Comparison of ENCODE assay signal across 1 cellular context in the genomic region with DNA sequence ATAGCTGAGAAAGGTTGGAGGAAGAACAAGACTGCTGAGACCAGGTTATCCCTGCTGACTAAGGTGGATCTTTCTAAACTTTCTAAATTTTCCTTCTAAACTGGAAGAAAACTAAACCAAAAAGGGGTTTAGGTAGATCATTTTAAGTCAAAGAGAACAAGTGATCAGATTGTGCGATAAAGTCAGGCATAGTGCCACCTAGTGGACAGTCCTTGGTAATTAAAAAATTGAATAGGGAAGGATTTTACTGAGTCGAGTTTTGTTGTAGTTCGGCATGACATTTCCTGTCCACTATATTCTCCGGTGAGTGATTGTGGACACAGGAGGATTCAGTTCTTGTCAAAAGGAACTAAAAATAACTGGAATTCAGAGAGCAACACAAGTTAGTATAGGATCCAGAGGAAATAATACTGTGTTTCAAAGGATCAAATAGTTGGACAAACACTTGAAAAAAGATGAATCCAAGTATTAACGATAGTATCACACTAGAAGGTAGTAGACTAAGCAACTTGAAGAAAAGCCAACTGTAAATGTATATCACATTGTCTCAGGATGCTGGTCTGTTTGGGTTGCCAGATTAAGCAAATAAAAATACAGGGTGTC.
TF ChIP-seq lines count a peak whose summit lies in the region.

No MANE protein-coding gene starts in this region.

TF ChIP-seq in H1, 55 proteins besides CTCF, POLR2A, EP300 and RAD21 (continued from another document):
- TF ChIP-seq, protein P1, sequence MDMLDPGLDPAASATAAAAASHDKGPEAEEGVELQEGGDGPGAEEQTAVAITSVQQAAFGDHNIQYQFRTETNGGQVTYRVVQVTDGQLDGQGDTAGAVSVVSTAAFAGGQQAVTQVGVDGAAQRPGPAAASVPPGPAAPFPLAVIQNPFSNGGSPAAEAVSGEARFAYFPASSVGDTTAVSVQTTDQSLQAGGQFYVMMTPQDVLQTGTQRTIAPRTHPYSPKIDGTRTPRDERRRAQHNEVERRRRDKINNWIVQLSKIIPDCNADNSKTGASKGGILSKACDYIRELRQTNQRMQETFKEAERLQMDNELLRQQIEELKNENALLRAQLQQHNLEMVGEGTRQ (IDR thresholded peaks at IDR 0.05; ENCODE audit: low read length): no peak
- TF ChIP-seq KDM5A (IDR thresholded peaks at IDR 0.05; ENCODE audit: low read length) (no peak), TCF12 (IDR thresholded peaks at IDR 0.05; ENCODE audit: low read depth, low read length) (no peak)
- TF ChIP-seq, protein P2, sequence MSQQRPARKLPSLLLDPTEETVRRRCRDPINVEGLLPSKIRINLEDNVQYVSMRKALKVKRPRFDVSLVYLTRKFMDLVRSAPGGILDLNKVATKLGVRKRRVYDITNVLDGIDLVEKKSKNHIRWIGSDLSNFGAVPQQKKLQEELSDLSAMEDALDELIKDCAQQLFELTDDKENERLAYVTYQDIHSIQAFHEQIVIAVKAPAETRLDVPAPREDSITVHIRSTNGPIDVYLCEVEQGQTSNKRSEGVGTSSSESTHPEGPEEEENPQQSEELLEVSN (IDR thresholded peaks at IDR 0.05): no peak
- TF ChIP-seq, protein P3, sequence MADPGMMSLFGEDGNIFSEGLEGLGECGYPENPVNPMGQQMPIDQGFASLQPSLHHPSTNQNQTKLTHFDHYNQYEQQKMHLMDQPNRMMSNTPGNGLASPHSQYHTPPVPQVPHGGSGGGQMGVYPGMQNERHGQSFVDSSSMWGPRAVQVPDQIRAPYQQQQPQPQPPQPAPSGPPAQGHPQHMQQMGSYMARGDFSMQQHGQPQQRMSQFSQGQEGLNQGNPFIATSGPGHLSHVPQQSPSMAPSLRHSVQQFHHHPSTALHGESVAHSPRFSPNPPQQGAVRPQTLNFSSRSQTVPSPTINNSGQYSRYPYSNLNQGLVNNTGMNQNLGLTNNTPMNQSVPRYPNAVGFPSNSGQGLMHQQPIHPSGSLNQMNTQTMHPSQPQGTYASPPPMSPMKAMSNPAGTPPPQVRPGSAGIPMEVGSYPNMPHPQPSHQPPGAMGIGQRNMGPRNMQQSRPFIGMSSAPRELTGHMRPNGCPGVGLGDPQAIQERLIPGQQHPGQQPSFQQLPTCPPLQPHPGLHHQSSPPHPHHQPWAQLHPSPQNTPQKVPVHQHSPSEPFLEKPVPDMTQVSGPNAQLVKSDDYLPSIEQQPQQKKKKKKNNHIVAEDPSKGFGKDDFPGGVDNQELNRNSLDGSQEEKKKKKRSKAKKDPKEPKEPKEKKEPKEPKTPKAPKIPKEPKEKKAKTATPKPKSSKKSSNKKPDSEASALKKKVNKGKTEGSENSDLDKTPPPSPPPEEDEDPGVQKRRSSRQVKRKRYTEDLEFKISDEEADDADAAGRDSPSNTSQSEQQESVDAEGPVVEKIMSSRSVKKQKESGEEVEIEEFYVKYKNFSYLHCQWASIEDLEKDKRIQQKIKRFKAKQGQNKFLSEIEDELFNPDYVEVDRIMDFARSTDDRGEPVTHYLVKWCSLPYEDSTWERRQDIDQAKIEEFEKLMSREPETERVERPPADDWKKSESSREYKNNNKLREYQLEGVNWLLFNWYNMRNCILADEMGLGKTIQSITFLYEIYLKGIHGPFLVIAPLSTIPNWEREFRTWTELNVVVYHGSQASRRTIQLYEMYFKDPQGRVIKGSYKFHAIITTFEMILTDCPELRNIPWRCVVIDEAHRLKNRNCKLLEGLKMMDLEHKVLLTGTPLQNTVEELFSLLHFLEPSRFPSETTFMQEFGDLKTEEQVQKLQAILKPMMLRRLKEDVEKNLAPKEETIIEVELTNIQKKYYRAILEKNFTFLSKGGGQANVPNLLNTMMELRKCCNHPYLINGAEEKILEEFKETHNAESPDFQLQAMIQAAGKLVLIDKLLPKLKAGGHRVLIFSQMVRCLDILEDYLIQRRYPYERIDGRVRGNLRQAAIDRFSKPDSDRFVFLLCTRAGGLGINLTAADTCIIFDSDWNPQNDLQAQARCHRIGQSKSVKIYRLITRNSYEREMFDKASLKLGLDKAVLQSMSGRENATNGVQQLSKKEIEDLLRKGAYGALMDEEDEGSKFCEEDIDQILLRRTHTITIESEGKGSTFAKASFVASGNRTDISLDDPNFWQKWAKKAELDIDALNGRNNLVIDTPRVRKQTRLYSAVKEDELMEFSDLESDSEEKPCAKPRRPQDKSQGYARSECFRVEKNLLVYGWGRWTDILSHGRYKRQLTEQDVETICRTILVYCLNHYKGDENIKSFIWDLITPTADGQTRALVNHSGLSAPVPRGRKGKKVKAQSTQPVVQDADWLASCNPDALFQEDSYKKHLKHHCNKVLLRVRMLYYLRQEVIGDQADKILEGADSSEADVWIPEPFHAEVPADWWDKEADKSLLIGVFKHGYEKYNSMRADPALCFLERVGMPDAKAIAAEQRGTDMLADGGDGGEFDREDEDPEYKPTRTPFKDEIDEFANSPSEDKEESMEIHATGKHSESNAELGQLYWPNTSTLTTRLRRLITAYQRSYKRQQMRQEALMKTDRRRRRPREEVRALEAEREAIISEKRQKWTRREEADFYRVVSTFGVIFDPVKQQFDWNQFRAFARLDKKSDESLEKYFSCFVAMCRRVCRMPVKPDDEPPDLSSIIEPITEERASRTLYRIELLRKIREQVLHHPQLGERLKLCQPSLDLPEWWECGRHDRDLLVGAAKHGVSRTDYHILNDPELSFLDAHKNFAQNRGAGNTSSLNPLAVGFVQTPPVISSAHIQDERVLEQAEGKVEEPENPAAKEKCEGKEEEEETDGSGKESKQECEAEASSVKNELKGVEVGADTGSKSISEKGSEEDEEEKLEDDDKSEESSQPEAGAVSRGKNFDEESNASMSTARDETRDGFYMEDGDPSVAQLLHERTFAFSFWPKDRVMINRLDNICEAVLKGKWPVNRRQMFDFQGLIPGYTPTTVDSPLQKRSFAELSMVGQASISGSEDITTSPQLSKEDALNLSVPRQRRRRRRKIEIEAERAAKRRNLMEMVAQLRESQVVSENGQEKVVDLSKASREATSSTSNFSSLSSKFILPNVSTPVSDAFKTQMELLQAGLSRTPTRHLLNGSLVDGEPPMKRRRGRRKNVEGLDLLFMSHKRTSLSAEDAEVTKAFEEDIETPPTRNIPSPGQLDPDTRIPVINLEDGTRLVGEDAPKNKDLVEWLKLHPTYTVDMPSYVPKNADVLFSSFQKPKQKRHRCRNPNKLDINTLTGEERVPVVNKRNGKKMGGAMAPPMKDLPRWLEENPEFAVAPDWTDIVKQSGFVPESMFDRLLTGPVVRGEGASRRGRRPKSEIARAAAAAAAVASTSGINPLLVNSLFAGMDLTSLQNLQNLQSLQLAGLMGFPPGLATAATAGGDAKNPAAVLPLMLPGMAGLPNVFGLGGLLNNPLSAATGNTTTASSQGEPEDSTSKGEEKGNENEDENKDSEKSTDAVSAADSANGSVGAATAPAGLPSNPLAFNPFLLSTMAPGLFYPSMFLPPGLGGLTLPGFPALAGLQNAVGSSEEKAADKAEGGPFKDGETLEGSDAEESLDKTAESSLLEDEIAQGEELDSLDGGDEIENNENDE (IDR thresholded peaks at IDR 0.05; ENCODE audit: insufficient replicate concordance, low read length): no peak
TF ChIP-seq in H1: peak in this region for 0.
